In genomic region chr1:76901158-76901767, GRCh38 we compare ENCODE assay signal across 8 cellular contexts. TPM values are rescaled to one million over a fixed set of nuclear protein-coding genes. Genes with fewer than 3 reads are reported as not detected.
DNase-seq lines count a peak whose midpoint lies in the region; ATAC-seq lines count a peak whose summit lies in the region.

No MANE protein-coding gene starts in this region.

- peak; percentile 64 for DNase-seq in DMS 273 (lab: John Stamatoyannopoulos, UW; ENCODE audit: unreplicated experiment)
- DNase-seq in NCI-H2107 (lab: John Stamatoyannopoulos, UW): peak; percentile 2
- peak; percentile 23 to 27 for DNase-seq in activated CD4-positive, alpha-beta T cell treated with anti-CD3 and anti-CD28 coated beads, Interleukin-2, amount 50 U/mL, for 48 hours
- peak; percentile 10 for DNase-seq in glomerular endothelial cell (ENCODE audit: extremely low read depth, low read depth, low spot score)
- DNase-seq in stimulated activated CD4-positive, alpha-beta T cell treated with anti-CD3 and anti-CD28 coated beads, Interleukin-12 subunit alpha, Interleukin-12 subunit beta, amount 100 ng/mL, for 4 hours: peak; percentile 1
- no peak for DNase-seq in activated CD4-positive, CD25-positive, alpha-beta regulatory T cell treated with anti-CD3 and anti-CD28 coated beads, Interleukin-2, amount 50 U/mL, for 72 hours

- ATAC-seq in GM19043 (IDR thresholded peaks at IDR 0.05; ENCODE audit: low read depth, unreplicated experiment): peak; percentile 99
- peak; percentile 95 for ATAC-seq in HG03095 (IDR thresholded peaks at IDR 0.05; ENCODE audit: unreplicated experiment)

RNA-seq across cellular contexts. Expression of gene ST6GALNAC5, which starts 34.0 kb away (rescaled TPM):
- 0.29 TPM in 1 of 2 replicates, not detected in the other for total RNA-seq in glomerular endothelial cell
